Comparison of ENCODE assay signal across 1 cellular context in the genomic region with DNA sequence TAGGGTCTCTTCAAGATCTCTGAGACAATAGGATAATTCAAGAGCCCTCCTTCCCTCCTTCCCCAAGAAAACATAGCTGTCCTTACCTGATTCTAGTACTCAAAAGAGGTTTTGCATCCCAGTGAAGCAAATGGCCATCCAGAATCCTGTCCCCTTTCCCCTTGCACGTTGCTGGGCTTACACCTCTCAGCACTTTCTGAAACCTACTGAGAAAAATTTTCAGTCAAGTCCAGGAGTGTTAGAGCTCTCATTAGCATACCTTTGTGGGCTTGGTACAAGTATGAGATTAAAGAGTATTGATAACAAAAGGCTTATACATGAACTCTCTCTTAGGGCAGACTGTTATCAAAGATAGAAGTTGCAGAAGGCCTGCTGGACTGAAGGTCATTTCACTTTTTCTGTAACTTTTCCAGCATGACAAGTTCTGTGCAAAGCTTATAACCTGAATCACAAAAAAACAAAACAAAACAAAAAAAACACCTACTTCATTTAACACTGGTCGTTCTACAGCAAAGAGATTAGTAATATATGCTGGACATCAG.
TF ChIP-seq lines count a peak whose summit lies in the region.

Gene ASAH2, minus strand, starts transcription at position 208 of the 542 bp plus-strand sequence. CDS start 2,906 bp downstream, outside the sequence.

TF ChIP-seq in HCT116, 20 proteins besides CTCF, POLR2A, EP300 and RAD21 (continued from another document):
- TF ChIP-seq POLR2AphosphoS5 (IDR thresholded peaks at IDR 0.05; ENCODE audit: low read depth, low read length): no peak
- no peak for TF ChIP-seq YY1 (IDR thresholded peaks at IDR 0.05; ENCODE audit: extremely low read depth, insufficient replicate concordance, low read depth, low read length)
- TF ChIP-seq, protein P1, sequence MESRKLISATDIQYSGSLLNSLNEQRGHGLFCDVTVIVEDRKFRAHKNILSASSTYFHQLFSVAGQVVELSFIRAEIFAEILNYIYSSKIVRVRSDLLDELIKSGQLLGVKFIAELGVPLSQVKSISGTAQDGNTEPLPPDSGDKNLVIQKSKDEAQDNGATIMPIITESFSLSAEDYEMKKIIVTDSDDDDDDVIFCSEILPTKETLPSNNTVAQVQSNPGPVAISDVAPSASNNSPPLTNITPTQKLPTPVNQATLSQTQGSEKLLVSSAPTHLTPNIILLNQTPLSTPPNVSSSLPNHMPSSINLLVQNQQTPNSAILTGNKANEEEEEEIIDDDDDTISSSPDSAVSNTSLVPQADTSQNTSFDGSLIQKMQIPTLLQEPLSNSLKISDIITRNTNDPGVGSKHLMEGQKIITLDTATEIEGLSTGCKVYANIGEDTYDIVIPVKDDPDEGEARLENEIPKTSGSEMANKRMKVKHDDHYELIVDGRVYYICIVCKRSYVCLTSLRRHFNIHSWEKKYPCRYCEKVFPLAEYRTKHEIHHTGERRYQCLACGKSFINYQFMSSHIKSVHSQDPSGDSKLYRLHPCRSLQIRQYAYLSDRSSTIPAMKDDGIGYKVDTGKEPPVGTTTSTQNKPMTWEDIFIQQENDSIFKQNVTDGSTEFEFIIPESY (IDR thresholded peaks at IDR 0.05; ENCODE audit: extremely low read depth, insufficient replicate concordance, low read length): no peak
- TF ChIP-seq SRF (IDR thresholded peaks at IDR 0.05; ENCODE audit: low read depth): no peak
- no peak for TF ChIP-seq SP1 (IDR thresholded peaks at IDR 0.05; ENCODE audit: low read depth)
- no peak for TF ChIP-seq JUND (IDR thresholded peaks at IDR 0.05)
- no peak for TF ChIP-seq CBX3 (IDR thresholded peaks at IDR 0.05; ENCODE audit: low read depth)
- TF ChIP-seq ZNF274 (IDR thresholded peaks at IDR 0.05; ENCODE audit: low read depth, low read length): no peak
- no peak for TF ChIP-seq MAX (IDR thresholded peaks at IDR 0.05)
- TF ChIP-seq SIN3A (IDR thresholded peaks at IDR 0.05; ENCODE audit: low read depth): no peak
- TF ChIP-seq, protein P2, sequence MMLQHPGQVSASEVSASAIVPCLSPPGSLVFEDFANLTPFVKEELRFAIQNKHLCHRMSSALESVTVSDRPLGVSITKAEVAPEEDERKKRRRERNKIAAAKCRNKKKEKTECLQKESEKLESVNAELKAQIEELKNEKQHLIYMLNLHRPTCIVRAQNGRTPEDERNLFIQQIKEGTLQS (IDR thresholded peaks at IDR 0.05): no peak
- TF ChIP-seq EGR1 (IDR thresholded peaks at IDR 0.05; ENCODE audit: low read depth): no peak
- no peak for TF ChIP-seq EZH2phosphoT487 (IDR thresholded peaks at IDR 0.05; ENCODE audit: borderline replicate concordance)
- TF ChIP-seq ZFX (IDR thresholded peaks at IDR 0.05): no peak
TF ChIP-seq in HCT116: peak in this region for 0.
